In the genomic region with DNA sequence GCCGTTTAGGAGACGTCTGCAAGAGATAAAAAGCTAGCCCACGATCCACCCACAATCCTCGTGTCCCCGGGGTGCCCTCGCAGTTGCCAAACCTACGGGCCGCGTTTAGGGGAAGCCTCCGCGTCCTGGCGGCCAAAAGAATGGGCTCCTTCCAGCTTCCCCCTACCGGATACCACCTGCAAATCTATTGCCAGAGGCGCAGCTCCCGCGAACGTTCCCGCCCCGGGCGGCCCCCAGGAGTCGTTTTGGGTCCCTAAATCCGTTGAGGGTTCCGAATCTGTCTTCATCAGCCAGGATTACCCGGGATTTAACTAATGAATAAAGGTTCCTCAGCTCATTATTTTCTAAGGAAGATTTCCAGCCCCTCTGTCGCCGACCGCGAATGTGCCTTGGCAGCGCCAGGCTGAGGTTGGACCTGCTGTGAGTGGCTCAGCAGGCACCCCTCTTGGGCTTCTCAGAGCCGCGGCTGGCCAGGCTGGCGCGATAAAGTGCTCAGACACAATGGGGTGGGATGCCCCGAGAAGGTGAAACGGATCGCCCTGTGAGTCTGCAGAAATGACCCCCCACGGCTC, we compare ENCODE assay signal across 13 cellular contexts. TPM values are rescaled to one million over a fixed set of nuclear protein-coding genes. Genes with fewer than 3 reads are reported as not detected.
DNase-seq lines count a peak whose midpoint lies in the region; ATAC-seq, FAIRE-seq and TF ChIP-seq lines count a peak whose summit lies in the region.
"Had no signal": no experiment of that assay in that cellular context is flagged by ENCODE, and none has a peak within 500 bp of the region (broad histone marks: within the 10 kb centered on the region; RNA-seq: fewer than 3 reads in every experiment).

No MANE protein-coding gene starts in this region.

- H3K4me1 ChIP-seq in A549, result peaks cover 14% of the 10 kb centered on the region

- H3K27me3 Mint-ChIP-seq in activated T-cell treated with anti-CD3 and anti-CD28 coated beads, Interleukin-2, amount 50 U/mL, for 4 hours (ENCODE audit: low read depth), result peaks cover 57% of the 10 kb centered on the region

- no peaks in the 10 kb centered on the region for H3K36me3 Mint-ChIP-seq in activated T-cell treated with anti-CD3 and anti-CD28 coated beads, Interleukin-2, amount 50 U/mL, for 4 hours (ENCODE audit: insufficient read depth)

- POLR2A ChIA-PET in A549 (lab: Yijun Ruan, JAX), result no interaction called here

- peaks cover 21% of the 10 kb centered on the region for H3K4me1 Mint-ChIP-seq in activated T-cell treated with anti-CD3 and anti-CD28 coated beads, Interleukin-2, amount 50 U/mL, for 4 hours (ENCODE audit: low read depth)

- TF ChIP-seq CTCF in A549 (IDR thresholded peaks at IDR 0.05), result no peak

- H3K9me3 Mint-ChIP-seq in activated T-cell treated with anti-CD3 and anti-CD28 coated beads, Interleukin-2, amount 50 U/mL, for 4 hours, result no peaks in the 10 kb centered on the region

- TF ChIP-seq RAD21 in A549 (conservative IDR thresholded peaks at IDR 0.05 in 1 of 2, IDR thresholded peaks at IDR 0.05 in 1 of 2), result no peak

- peak overlapping the region; percentile 43 for H3K4me3 ChIP-seq in A549

- no peak for TF ChIP-seq EP300 in A549 (IDR thresholded peaks at IDR 0.05)

- 20% methylated on average over 34 of the region's 37 CpGs for WGBS in A549 (ENCODE audit: missing lambda C conversion rate)

- H3K9me3 ChIP-seq in A549, result 0 out of 3 replicates have a peak, but pooled peaks cover 2% of the 10 kb centered on the region

- no peak for FAIRE-seq in A549 (lab: Jason Lieb, UNC)
- FAIRE-seq: endometrium had no signal

- peak; percentile 37 to 63; a peak in 4 of 6 replicates for ATAC-seq in A549
- peak; percentile 21 to 51 for ATAC-seq in activated T-cell treated with anti-CD3 and anti-CD28 coated beads, Interleukin-2, amount 50 U/mL, for 4 hours

- peak overlapping the region; percentile 71 for H3K4me3 Mint-ChIP-seq in activated T-cell treated with anti-CD3 and anti-CD28 coated beads, Interleukin-2, amount 50 U/mL, for 4 hours

- DNase-seq in A549 (ENCODE audit: low read depth in 1 of 2, low spot score in 1 of 2) (peak in 1 of 2 experiments; percentile 59), COR-L47 (lab: John Stamatoyannopoulos, UW) (peak; percentile 54), iPS-NIHi7 (ENCODE audit: extremely low spot score) (peak; percentile 58), SKM-1 treated with dmso at 0.1 percent for 144 hours (lab: John Stamatoyannopoulos, UW; ENCODE audit: unreplicated experiment) (no peak), NCI-H1048 (lab: John Stamatoyannopoulos, UW) (no peak), hepatic stellate cell (ENCODE audit: low spot score) (no peak), anterior cingulate cortex (lab: John Stamatoyannopoulos, UW) (no peak)
- DNase-seq in activated T-cell treated with anti-CD3 and anti-CD28 coated beads, Interleukin-2, amount 50 U/mL, for 4 hours, result no peak
- DNase-seq: mammary epithelial cell, NCI-H446, Right ventricle myocardium superior had no signal

- H3K4me2 ChIP-seq in A549, result peak overlapping the region; percentile 97

- peak overlapping the region; percentile 13 to 37; a peak in 4 of 6 replicates for H3K27ac ChIP-seq in A549

- TF ChIP-seq POLR2A in A549 (IDR thresholded peaks at IDR 0.05; ENCODE audit: low read length), result no peak

- CTCF ChIA-PET in A549 (lab: Yijun Ruan, JAX), result interaction anchor here (0.6 to 2.5 kb wide), 8 partner anchors 9 to 315 kb away, joined by 3 to 12 read pairs (median 4); no protein-coding TSS in a partner anchor

TF ChIP-seq in A549, 52 proteins besides CTCF, POLR2A, EP300 and RAD21:
- TF ChIP-seq E2F6 (IDR thresholded peaks at IDR 0.05; ENCODE audit: borderline replicate concordance, low read depth) (no peak), RARB (CRISPR knock-in tag; IDR thresholded peaks at IDR 0.05) (no peak), TP53 (CRISPR knock-in tag; IDR thresholded peaks at IDR 0.05) (no peak), RNF2 (IDR thresholded peaks at IDR 0.05; ENCODE audit: borderline replicate concordance, low read depth) (no peak), EHMT2 (IDR thresholded peaks at IDR 0.05; ENCODE audit: low read depth) (no peak), CHD4 (IDR thresholded peaks at IDR 0.05; ENCODE audit: borderline replicate concordance) (no peak), CBX2 (IDR thresholded peaks at IDR 0.05; ENCODE audit: borderline replicate concordance, low read depth) (no peak), CEBPB (IDR thresholded peaks at IDR 0.05) (no peak), NPAS2 (CRISPR knock-in tag; IDR thresholded peaks at IDR 0.05; ENCODE audit: borderline replicate concordance) (no peak), MAFK (IDR thresholded peaks at IDR 0.05; ENCODE audit: partially characterized antibody) (no peak), EHF (CRISPR knock-in tag; IDR thresholded peaks at IDR 0.05) (no peak), JUNB (IDR thresholded peaks at IDR 0.05) (no peak), ZSCAN20 (CRISPR knock-in tag; IDR thresholded peaks at IDR 0.05) (no peak)
- TF ChIP-seq, protein P1, sequence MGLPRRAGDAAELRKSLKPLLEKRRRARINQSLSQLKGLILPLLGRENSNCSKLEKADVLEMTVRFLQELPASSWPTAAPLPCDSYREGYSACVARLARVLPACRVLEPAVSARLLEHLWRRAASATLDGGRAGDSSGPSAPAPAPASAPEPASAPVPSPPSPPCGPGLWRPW (IDR thresholded peaks at IDR 0.05), result no peak

RNA-seq across cellular contexts. Expression of gene VSX1, which starts 2.8 kb away (rescaled TPM):
- 2.9 and 3.6 TPM in 2 replicates for polyA plus RNA-seq in A549 (2011; rRNA removed)
- polyA plus RNA-seq in A549 (2012; cell fraction: cytosol; rRNA removed), result 0.65 TPM in 2 replicates
- polyA plus RNA-seq in A549 (2012; cell fraction: nucleus; rRNA removed), result 0.51 and 0.58 TPM in 2 replicates
- 0.52 to 1.2 TPM (median 0.77 TPM) in 3 replicates for polyA plus RNA-seq in A549 (2017; fragmentation: RNase III; extraction: RNeasy Plus Mini Kit Qiagen cat#74134 plus additional on column Dnase treatment)
- polyA minus RNA-seq in A549 (2011; rRNA and poly(A)+ RNA removed), result 1.8 and 2.4 TPM in 2 replicates
- total RNA-seq in activated T-cell treated with anti-CD3 and anti-CD28 coated beads, Interleukin-2, amount 50 U/mL, for 4 hours, result not detected
- total RNA-seq: HT1080, mammary epithelial cell had no signal
- polyA plus RNA-seq: mammary epithelial cell had no signal

RNA-seq across cellular contexts. Expression of gene ACSS1, which starts 26.8 kb away (rescaled TPM):
- polyA plus RNA-seq in A549 (2011; rRNA removed) (7.2 and 8.5 TPM in 2 replicates), A549 (2017; fragmentation: RNase III; extraction: RNeasy Plus Mini Kit Qiagen cat#74134 plus additional on column Dnase treatment) (7.6 to 8.1 TPM (median 7.6 TPM) in 3 replicates)
- 9.8 and 12.0 TPM in 2 replicates for polyA plus RNA-seq in A549 (2012; cell fraction: cytosol; rRNA removed)
- 23.9 and 27.6 TPM in 2 replicates for polyA plus RNA-seq in A549 (2012; cell fraction: nucleus; rRNA removed)
- polyA minus RNA-seq in A549 (2011; rRNA and poly(A)+ RNA removed), result 14.7 TPM in 2 replicates
- total RNA-seq in activated T-cell treated with anti-CD3 and anti-CD28 coated beads, Interleukin-2, amount 50 U/mL, for 4 hours, result 1 to 10 TPM; 5.4 to 8.8 (median 8.0) TPM

Comparison
In these comparisons a context has a peak if more than half of its experiments do, and no peak if none do; other contexts are left out.
1. DNase-seq: peak in COR-L47 (single experiment) and iPS-NIHi7 (single experiment); none in activated T-cell treated with anti-CD3 and anti-CD28 coated beads, Interleukin-2, amount 50 U/mL, for 4 hours (single experiment), SKM-1 treated with dmso at 0.1 percent for 144 hours (single experiment), NCI-H1048 (single experiment), hepatic stellate cell (single experiment) and anterior cingulate cortex (0 of 58).